In the genomic region with DNA sequence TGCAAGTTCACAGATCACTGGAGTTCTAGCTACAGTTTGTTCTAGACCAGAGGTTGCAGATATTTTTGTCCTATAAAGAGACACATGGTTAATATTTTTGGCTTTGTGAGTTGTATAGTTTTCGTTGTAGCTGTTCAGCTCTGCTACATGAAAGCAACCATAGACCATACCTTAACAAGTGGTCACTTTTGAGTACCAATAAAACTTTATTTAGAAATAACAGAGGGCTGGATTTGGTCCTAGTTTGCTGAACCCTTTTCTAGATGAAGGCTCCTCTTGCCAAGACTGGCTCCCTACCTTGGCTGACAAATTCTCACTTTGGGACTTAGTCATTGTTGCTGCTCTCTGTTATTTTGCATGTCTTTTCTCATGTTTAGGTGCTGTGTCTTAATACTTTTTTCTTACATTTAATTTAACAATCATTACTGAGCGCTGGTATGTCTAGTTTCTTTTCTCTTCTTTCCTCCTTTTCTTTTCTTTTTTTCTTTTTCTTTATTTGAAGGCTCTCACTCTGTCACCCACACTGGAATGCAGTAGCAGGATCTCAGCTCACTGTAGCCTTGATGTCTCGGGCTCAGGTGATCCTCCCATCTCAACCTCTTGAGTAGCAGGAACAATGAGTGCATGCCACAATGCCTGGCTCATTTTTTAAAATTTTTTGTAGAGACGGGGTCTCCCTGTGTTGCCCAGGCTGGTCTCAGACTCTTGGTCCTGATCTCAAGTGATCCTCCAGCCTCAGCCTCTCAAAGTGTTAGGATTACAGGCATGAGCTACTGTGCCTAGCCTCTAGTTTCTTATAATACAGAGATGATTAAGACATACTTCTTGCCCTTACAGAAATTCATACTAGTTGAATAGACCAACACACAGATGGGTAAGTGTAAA, we compare ENCODE assay signal across 25 cellular contexts.
"Had no signal": no experiment of that assay in that cellular context is flagged by ENCODE, and none has a peak within 500 bp of the region (broad histone marks: within the 10 kb centered on the region; RNA-seq: fewer than 3 reads in every experiment).

No MANE protein-coding gene starts in this region.

- H3K27me3 ChIP-seq: esophagus squamous epithelium, neural progenitor cell, tibial nerve, upper lobe of left lung had no signal

- DNase-seq: effector memory CD4-positive, alpha-beta T cell; esophagus squamous epithelium; foreskin melanocyte; hypothalamus; mesenchymal stem cell; midbrain; naive thymus-derived CD4-positive, alpha-beta T cell; stimulated activated CD4-positive, alpha-beta T cell treated with anti-CD3 and anti-CD28 coated beads, Interleukin-12 subunit alpha, Interleukin-12 subunit beta, amount 100 ng/mL, for 4 hours; stimulated activated CD4-positive, alpha-beta T cell treated with anti-CD3 and anti-CD28 coated beads, Interleukin-1b, Interleukin-23, amount 100 ng/mL, for 48 hours; stimulated activated CD4-positive, alpha-beta T cell treated with anti-CD3 and anti-CD28 coated beads, Interleukin-4, amount 100 ng/mL, for 1 hour; stimulated activated CD8-positive, alpha-beta memory T cell treated with anti-CD3 and anti-CD28 coated beads, Interleukin-4, amount 100 ng/mL, for 48 hours; stimulated activated naive CD4-positive, alpha-beta T cell; stimulated activated naive CD8-positive, alpha-beta T cell treated with anti-CD3 and anti-CD28 coated beads, Interleukin-15, amount 100 ng/mL, for 72 hours; upper lobe of left lung had no signal

- H3K4me1 ChIP-seq: parathyroid adenoma had no signal

- H3K9me3 ChIP-seq: esophagus squamous epithelium, upper lobe of left lung had no signal

- H3K27ac Mint-ChIP-seq: naive thymus-derived CD4-positive, alpha-beta T cell; neural progenitor cell; progenitor cell of endocrine pancreas; stimulated activated naive CD8-positive, alpha-beta T cell treated with anti-CD3 and anti-CD28 coated beads, Interleukin-15, amount 100 ng/mL, for 72 hours had no signal

- H3K4me3 Mint-ChIP-seq: naive thymus-derived CD4-positive, alpha-beta T cell; nephron; neural progenitor cell; stimulated activated naive CD8-positive, alpha-beta T cell treated with anti-CD3 and anti-CD28 coated beads, Interleukin-15, amount 100 ng/mL, for 72 hours had no signal

- H3K9ac ChIP-seq: neural progenitor cell, parathyroid adenoma had no signal

- H3K4me3 ChIP-seq: coronary artery, esophagus squamous epithelium, neural progenitor cell, smooth muscle cell, tibial nerve, upper lobe of left lung had no signal

- H3K36me3 ChIP-seq: esophagus squamous epithelium, neural progenitor cell, tibial nerve, upper lobe of left lung had no signal

- H3K36me3 Mint-ChIP-seq: naive thymus-derived CD4-positive, alpha-beta T cell had no signal

- H3K27ac ChIP-seq: esophagus squamous epithelium, neural progenitor cell, parathyroid adenoma, upper lobe of left lung had no signal

- H3K4me2 ChIP-seq: neural progenitor cell, smooth muscle cell had no signal

- H3K9me3 Mint-ChIP-seq: stimulated activated naive CD8-positive, alpha-beta T cell treated with anti-CD3 and anti-CD28 coated beads, Interleukin-15, amount 100 ng/mL, for 72 hours had no signal

- H3K27me3 Mint-ChIP-seq: progenitor cell of endocrine pancreas had no signal

- H2AFZ ChIP-seq: neural progenitor cell, parathyroid adenoma had no signal

- ATAC-seq: left lobe of liver; naive thymus-derived CD4-positive, alpha-beta T cell; stimulated activated naive CD8-positive, alpha-beta T cell treated with anti-CD3 and anti-CD28 coated beads, Interleukin-15, amount 100 ng/mL, for 72 hours had no signal

- FAIRE-seq: endothelial cell of umbilical vein, keratinocyte, urothelium cell line had no signal

- H3K4me1 Mint-ChIP-seq: naive thymus-derived CD4-positive, alpha-beta T cell; stimulated activated naive CD8-positive, alpha-beta T cell treated with anti-CD3 and anti-CD28 coated beads, Interleukin-15, amount 100 ng/mL, for 72 hours had no signal
